In genomic region chr6:81241126-81241525, GRCh38 we compare ENCODE assay signal across 15 cellular contexts.
DNase-seq lines count a peak whose midpoint lies in the region; ATAC-seq, FAIRE-seq and TF ChIP-seq lines count a peak whose summit lies in the region.
"Had no signal": no experiment of that assay in that cellular context is flagged by ENCODE, and none has a peak within 500 bp of the region (broad histone marks: within the 10 kb centered on the region; RNA-seq: fewer than 3 reads in every experiment).

No MANE protein-coding gene starts in this region.

- no peak overlapping the region for H2BK5ac ChIP-seq in mesenchymal stem cell (ENCODE audit: low read depth, low read length, poor library complexity, severe bottlenecking)

- H3K18ac ChIP-seq in mesenchymal stem cell (ENCODE audit: low read depth in 1 of 2, low read length in 2 of 2): no peak overlapping the region

- no peak overlapping the region for H3K4ac ChIP-seq in mesenchymal stem cell (ENCODE audit: low read depth in 1 of 2, low read length in 2 of 2)

- H3K9ac ChIP-seq in mesenchymal stem cell (ENCODE audit: low read length): no peak overlapping the region
- H3K9ac ChIP-seq: BLaER1, KMS-11 had no signal

- no peak overlapping the region for H3K4me3 Mint-ChIP-seq in activated CD4-positive, alpha-beta T cell treated with anti-CD3 and anti-CD28 coated beads, Interleukin-2, amount 10 ng/mL, durations not matched to agents 7 days and 5 days
- H3K4me3 Mint-ChIP-seq: CD8-positive, alpha-beta memory T cell had no signal

- no peaks in the 10 kb centered on the region for H3K9me3 ChIP-seq in mesenchymal stem cell (ENCODE audit: control insufficient read depth, low read length)
- H3K9me3 ChIP-seq: BLaER1, MG63 had no signal

- no peak for TF ChIP-seq CTCF in AG10803 (conservative IDR thresholded peaks at IDR 0.05; ENCODE audit: low read length)

- no peaks in the 10 kb centered on the region for H3K36me3 Mint-ChIP-seq in activated CD4-positive, alpha-beta T cell treated with anti-CD3 and anti-CD28 coated beads, Interleukin-2, amount 10 ng/mL, durations not matched to agents 7 days and 5 days (ENCODE audit: low read depth)
- H3K36me3 Mint-ChIP-seq: CD8-positive, alpha-beta memory T cell had no signal

- no peak overlapping the region for H4K8ac ChIP-seq in mesenchymal stem cell (ENCODE audit: low read length)

- DNase-seq in AG10803 (ENCODE audit: low read depth): peak; percentile 94
- peak; percentile 13 for DNase-seq in HCEC 1CT
- peak; percentile 20 for DNase-seq in mesenchymal stem cell
- no peak for DNase-seq in Kasumi-1 (lab: John Stamatoyannopoulos, UW)
- DNase-seq in activated CD4-positive, alpha-beta T cell treated with anti-CD3 and anti-CD28 coated beads, Interleukin-2, amount 10 ng/mL, durations not matched to agents 7 days and 5 days: no peak
- no peak for DNase-seq in cerebellar nuclear complex (lab: John Stamatoyannopoulos, UW)
- DNase-seq: CD8-positive, alpha-beta memory T cell; MG63; NCI-H1105 treated with DMSO at 0.1 percent for 48 hours; NCI-H1930; NCI-H2171 had no signal

- no peak overlapping the region for H2AFZ ChIP-seq in mesenchymal stem cell (ENCODE audit: low read depth, low read length)

- no peak overlapping the region for H2BK120ac ChIP-seq in mesenchymal stem cell (ENCODE audit: low read depth, low read length)

- no CpG with 5 or more reads among the region's 3 CpGs for WGBS in mesenchymal stem cell

- H3K36me3 ChIP-seq in mesenchymal stem cell (ENCODE audit: control insufficient read depth in 1 of 2, insufficient read depth in 2 of 2, low read depth in 1 of 2, low read length in 2 of 2): no peaks in the 10 kb centered on the region
- H3K36me3 ChIP-seq: BLaER1, MG63 had no signal

- POLR2A ChIA-PET in activated CD4-positive, alpha-beta T cell treated with anti-CD3 and anti-CD28 coated beads, Interleukin-2, amount 10 ng/mL, durations not matched to agents 7 days and 5 days (lab: Charles Lee): no interaction called here

- no peak overlapping the region for H2BK12ac ChIP-seq in mesenchymal stem cell (ENCODE audit: low read length in 2 of 2)

- no peak overlapping the region for H3K27ac ChIP-seq in mesenchymal stem cell (ENCODE audit: low read length, poor library complexity, severe bottlenecking)
- H3K27ac ChIP-seq: BLaER1, KMS-11 had no signal

- no peaks in the 10 kb centered on the region for H3K4me1 Mint-ChIP-seq in activated CD4-positive, alpha-beta T cell treated with anti-CD3 and anti-CD28 coated beads, Interleukin-2, amount 10 ng/mL, durations not matched to agents 7 days and 5 days
- H3K4me1 Mint-ChIP-seq: CD8-positive, alpha-beta memory T cell had no signal

- no peak overlapping the region for H3K14ac ChIP-seq in mesenchymal stem cell (ENCODE audit: low read length in 2 of 2)

- FAIRE-seq in endometrium (lab: Jason Lieb, UNC): peak; percentile 92

- H3K4me2 ChIP-seq in mesenchymal stem cell (ENCODE audit: low read length, poor library complexity, severe bottlenecking): no peak overlapping the region
- H3K4me2 ChIP-seq: BLaER1, KMS-11 had no signal

- H3K4me3 ChIP-seq in AG10803 (ENCODE audit: low read length) (no peak overlapping the region), mesenchymal stem cell (ENCODE audit: insufficient read depth in 1 of 2, low read depth in 1 of 2, low read length in 2 of 2) (no peak overlapping the region)
- H3K4me3 ChIP-seq: BLaER1, MG63 had no signal

- no peaks in the 10 kb centered on the region for H3K27me3 Mint-ChIP-seq in activated CD4-positive, alpha-beta T cell treated with anti-CD3 and anti-CD28 coated beads, Interleukin-2, amount 10 ng/mL, durations not matched to agents 7 days and 5 days
- H3K27me3 Mint-ChIP-seq: CD8-positive, alpha-beta memory T cell had no signal

- no peak overlapping the region for H2BK15ac ChIP-seq in mesenchymal stem cell (ENCODE audit: low read depth, poor library complexity, severe bottlenecking)

- CTCF ChIA-PET in activated CD4-positive, alpha-beta T cell treated with anti-CD3 and anti-CD28 coated beads, Interleukin-2, amount 10 ng/mL, durations not matched to agents 7 days and 5 days (lab: Charles Lee): no interaction called here

- peaks cover 10% of the 10 kb centered on the region for H3K9me3 Mint-ChIP-seq in activated CD4-positive, alpha-beta T cell treated with anti-CD3 and anti-CD28 coated beads, Interleukin-2, amount 10 ng/mL, durations not matched to agents 7 days and 5 days

- H4K91ac ChIP-seq in mesenchymal stem cell (ENCODE audit: low read length): no peak overlapping the region

- H3K23ac ChIP-seq in mesenchymal stem cell (ENCODE audit: low read length in 2 of 2): no peak overlapping the region

- ATAC-seq in GM21447 (IDR thresholded peaks at IDR 0.05; ENCODE audit: unreplicated experiment): no peak

- H2AK5ac ChIP-seq in mesenchymal stem cell (ENCODE audit: low read length, severe bottlenecking): no peak overlapping the region

- no peaks in the 10 kb centered on the region for H3K27me3 ChIP-seq in mesenchymal stem cell (ENCODE audit: control insufficient read depth in 1 of 2, insufficient read depth in 1 of 2, low read length in 2 of 2)
- H3K27me3 ChIP-seq: BLaER1, MG63 had no signal

- H3K79me1 ChIP-seq in mesenchymal stem cell (replicated peaks; ENCODE audit: low read length, poor library complexity, severe bottlenecking): no peaks in the 10 kb centered on the region

- H3K27ac Mint-ChIP-seq in activated CD4-positive, alpha-beta T cell treated with anti-CD3 and anti-CD28 coated beads, Interleukin-2, amount 10 ng/mL, durations not matched to agents 7 days and 5 days: no peak overlapping the region
- H3K27ac Mint-ChIP-seq: CD8-positive, alpha-beta memory T cell had no signal

- no peaks in the 10 kb centered on the region for H3K4me1 ChIP-seq in mesenchymal stem cell (ENCODE audit: control insufficient read depth, insufficient read depth, low read depth, low read length)
- H3K4me1 ChIP-seq: BLaER1 had no signal

Comparison
In these comparisons a context has a peak if more than half of its experiments do, and no peak if none do; other contexts are left out.
1. DNase-seq: peak in AG10803 (single experiment), HCEC 1CT (single experiment) and mesenchymal stem cell (single experiment); none in Kasumi-1 (0 of 2), activated CD4-positive, alpha-beta T cell treated with anti-CD3 and anti-CD28 coated beads, Interleukin-2, amount 10 ng/mL, durations not matched to agents 7 days and 5 days (single experiment) and cerebellar nuclear complex (0 of 2).